Comparison of ENCODE assay signal across 26 cellular contexts in genomic region chr21:46537026-46537425, GRCh38.
DNase-seq lines count a peak whose midpoint lies in the region; ATAC-seq lines count a peak whose summit lies in the region.
"Had no signal": no experiment of that assay in that cellular context is flagged by ENCODE, and none has a peak within 500 bp of the region (broad histone marks: within the 10 kb centered on the region; RNA-seq: fewer than 3 reads in every experiment).

No MANE protein-coding gene starts in this region.

- no peak overlapping the region for H3K4me3 Mint-ChIP-seq in activated naive CD4-positive, alpha-beta T cell treated with anti-CD3 and anti-CD28 coated beads, Interleukin-2, amount 10 ng/mL, durations not matched to agents 7 days and 5 days
- peak overlapping the region in 1 of 7 donors; percentile 44 for H3K4me3 Mint-ChIP-seq in CD8-positive, alpha-beta memory T cell
- H3K4me3 Mint-ChIP-seq in effector memory CD8-positive, alpha-beta T cell: peak overlapping the region in 1 of 2 donors; percentile 29
- H3K4me3 Mint-ChIP-seq: CD4-positive, CD25-positive, alpha-beta regulatory T cell had no signal

- peaks cover 4% of the 10 kb centered on the region for H3K4me1 Mint-ChIP-seq in activated naive CD4-positive, alpha-beta T cell treated with anti-CD3 and anti-CD28 coated beads, Interleukin-2, amount 10 ng/mL, durations not matched to agents 7 days and 5 days
- H3K4me1 Mint-ChIP-seq in CD8-positive, alpha-beta memory T cell: peaks cover 3 to 65% (median 5%) of the 10 kb centered on the region in 3 donors
- H3K4me1 Mint-ChIP-seq in effector memory CD8-positive, alpha-beta T cell (ENCODE audit: low read depth in 2 of 2): peaks cover 0 to 47% of the 10 kb centered on the region in 2 donors

- peaks cover 50% of the 10 kb centered on the region for H3K4me1 ChIP-seq in CD8-positive, alpha-beta memory T cell (ENCODE audit: insufficient read depth, low read length)
- H3K4me1 ChIP-seq: SJCRH30 had no signal

- H3K9me3 ChIP-seq in CD8-positive, alpha-beta memory T cell (ENCODE audit: low read length): no peaks in the 10 kb centered on the region
- H3K9me3 ChIP-seq: BLaER1, SJCRH30 had no signal

- CTCF ChIA-PET in activated naive CD4-positive, alpha-beta T cell treated with anti-CD3 and anti-CD28 coated beads, Interleukin-2, amount 10 ng/mL, durations not matched to agents 7 days and 5 days (lab: Charles Lee): no interaction called here
- CTCF ChIA-PET in CD8-positive, alpha-beta memory T cell (lab: Charles Lee): interaction anchor here (1.1 kb wide), 1 partner anchor 15 kb away, joined by 3 read pairs; no protein-coding TSS in a partner anchor

- DNase-seq in activated naive CD4-positive, alpha-beta T cell treated with anti-CD3 and anti-CD28 coated beads, Interleukin-2, amount 10 ng/mL, durations not matched to agents 7 days and 5 days: no peak
- no peak for DNase-seq in activated naive CD4-positive, alpha-beta T cell treated with Interleukin-2 at 50 U/mL for 16 hours
- no peak for DNase-seq in CD8-positive, alpha-beta memory T cell
- no peak for DNase-seq in effector memory CD8-positive, alpha-beta T cell
- no peak for DNase-seq in iPS-NIHi11 (ENCODE audit: low spot score)
- DNase-seq: CD4-positive, CD25-positive, alpha-beta regulatory T cell; DMS 273 treated with DMSO at 0.1 percent for 48 hours; DMS79; EL; GDM1; HCEC 1CT; NCI-H1048; NCI-H1417; NCI-H1694; NCI-H2029 treated with DMSO at 0.1 percent for 48 hours; NCI-H446 treated with DMSO at 0.1 percent for 48 hours; NCI-H526; NCI-H82; NK-92 treated with Interleukin-12 subunit alpha and Interleukin-12 subunit beta, amount 100 ng/mL, for 24 hours; PC-9; SJCRH30 had no signal

- no peaks in the 10 kb centered on the region for H3K9me3 Mint-ChIP-seq in activated naive CD4-positive, alpha-beta T cell treated with anti-CD3 and anti-CD28 coated beads, Interleukin-2, amount 10 ng/mL, durations not matched to agents 7 days and 5 days
- no peaks in the 10 kb centered on the region for H3K9me3 Mint-ChIP-seq in CD8-positive, alpha-beta memory T cell
- no peaks in the 10 kb centered on the region for H3K9me3 Mint-ChIP-seq in effector memory CD8-positive, alpha-beta T cell
- H3K9me3 Mint-ChIP-seq: CD4-positive, CD25-positive, alpha-beta regulatory T cell had no signal

- POLR2A ChIA-PET in CD8-positive, alpha-beta memory T cell (lab: Charles Lee): no interaction called here

- peaks cover 37% of the 10 kb centered on the region for H3K36me3 ChIP-seq in CD8-positive, alpha-beta memory T cell (ENCODE audit: insufficient read depth, low read length)

- H3K27ac ChIP-seq in CD8-positive, alpha-beta memory T cell (ENCODE audit: low read depth, low read length): no peak overlapping the region
- H3K27ac ChIP-seq: BLaER1, PC-9, SJCRH30 had no signal

- ATAC-seq in effector memory CD8-positive, alpha-beta T cell (replicated peaks): no peak
- ATAC-seq in esophagus mucosa: no peak
- ATAC-seq in HG03520 (IDR thresholded peaks at IDR 0.05; ENCODE audit: unreplicated experiment): no peak
- ATAC-seq: GM12878, Right ventricle myocardium inferior had no signal

- H3K27ac Mint-ChIP-seq in activated naive CD4-positive, alpha-beta T cell treated with anti-CD3 and anti-CD28 coated beads, Interleukin-2, amount 10 ng/mL, durations not matched to agents 7 days and 5 days: peak overlapping the region; percentile 45
- peak overlapping the region in 7 of 8 donors; percentile 25 to 96 (median 80) for H3K27ac Mint-ChIP-seq in CD8-positive, alpha-beta memory T cell
- H3K27ac Mint-ChIP-seq in effector memory CD8-positive, alpha-beta T cell: peak overlapping the region; percentile 86 to 91

- H3K36me3 Mint-ChIP-seq in activated naive CD4-positive, alpha-beta T cell treated with anti-CD3 and anti-CD28 coated beads, Interleukin-2, amount 10 ng/mL, durations not matched to agents 7 days and 5 days: peaks cover 54% of the 10 kb centered on the region
- peaks cover 9 to 87% (median 25%) of the 10 kb centered on the region in 3 donors for H3K36me3 Mint-ChIP-seq in CD8-positive, alpha-beta memory T cell
- peaks cover 62% of the 10 kb centered on the region for H3K36me3 Mint-ChIP-seq in effector memory CD8-positive, alpha-beta T cell (ENCODE audit: insufficient read depth)

- H3K27me3 Mint-ChIP-seq in activated naive CD4-positive, alpha-beta T cell treated with anti-CD3 and anti-CD28 coated beads, Interleukin-2, amount 10 ng/mL, durations not matched to agents 7 days and 5 days: no peaks in the 10 kb centered on the region
- H3K27me3 Mint-ChIP-seq in CD8-positive, alpha-beta memory T cell: no peaks in the 10 kb centered on the region
- H3K27me3 Mint-ChIP-seq in effector memory CD8-positive, alpha-beta T cell: no peaks in the 10 kb centered on the region
- H3K27me3 Mint-ChIP-seq: CD4-positive, CD25-positive, alpha-beta regulatory T cell had no signal

- no peaks in the 10 kb centered on the region for H3K27me3 ChIP-seq in CD8-positive, alpha-beta memory T cell (ENCODE audit: insufficient read depth, low read length, poor library complexity, severe bottlenecking)
- H3K27me3 ChIP-seq: BLaER1, SJCRH30 had no signal

- no peak overlapping the region for H3K4me3 ChIP-seq in CD8-positive, alpha-beta memory T cell (ENCODE audit: low read length)
- H3K4me3 ChIP-seq: BLaER1, GM12878, PC-9, SJCRH30 had no signal
